9 cellular contexts compared by ENCODE assay signal in genomic region chr12:124399622-124400021, GRCh38.
DNase-seq lines count a peak whose midpoint lies in the region; ATAC-seq and TF ChIP-seq lines count a peak whose summit lies in the region.
"Had no signal": no experiment of that assay in that cellular context is flagged by ENCODE, and none has a peak within 500 bp of the region (broad histone marks: within the 10 kb centered on the region; RNA-seq: fewer than 3 reads in every experiment).

No MANE protein-coding gene starts in this region.

- DNase-seq in AG04450 (ENCODE audit: low read depth, low spot score) (no peak), GM20000 (ENCODE audit: low spot score) (peak; percentile 77), foreskin fibroblast (peak in 1 of 2 donors; percentile 58), NCI-H128 (lab: John Stamatoyannopoulos, UW; ENCODE audit: unreplicated experiment) (no peak)
- DNase-seq in activated CD4-positive, alpha-beta T cell treated with anti-CD3 and anti-CD28 coated beads, Interleukin-2, amount 10 ng/mL, durations not matched to agents 7 days and 5 days = peak; percentile 24
- DNase-seq in stimulated activated naive CD4-positive, alpha-beta T cell treated with Interleukin-2 at 50 U/mL for 16 hours (lab: John Stamatoyannopoulos, UW) = no peak

- CTCF ChIA-PET in AG04450 (lab: Charles Lee) = interaction anchor here (0.6 to 2.4 kb wide), 13 partner anchors 8 to 367 kb away, joined by 3 to 17 read pairs (median 5); no protein-coding TSS in a partner anchor
- CTCF ChIA-PET in activated CD4-positive, alpha-beta T cell treated with anti-CD3 and anti-CD28 coated beads, Interleukin-2, amount 10 ng/mL, durations not matched to agents 7 days and 5 days (lab: Charles Lee) = interaction anchor here (0.6 to 1.1 kb wide), 5 partner anchors 10 to 1587 kb away, joined by 3 to 7 read pairs (median 3); no protein-coding TSS in a partner anchor

- no peaks in the 10 kb centered on the region for H3K27me3 Mint-ChIP-seq in activated CD4-positive, alpha-beta T cell treated with anti-CD3 and anti-CD28 coated beads, Interleukin-2, amount 10 ng/mL, durations not matched to agents 7 days and 5 days
- H3K27me3 Mint-ChIP-seq: activated naive CD4-positive, alpha-beta T cell treated with anti-CD3 and anti-CD28 coated beads, Interleukin-2, amount 50 U/mL, for 24 hours had no signal

- no peaks in the 10 kb centered on the region for H3K27me3 ChIP-seq in AG04450 (ENCODE audit: control insufficient read depth, insufficient read depth, low read length)
- no peaks in the 10 kb centered on the region for H3K27me3 ChIP-seq in skeletal muscle tissue (ENCODE audit: control insufficient read depth in 3 of 3, insufficient read depth in 3 of 3, low read length in 3 of 3)

- H3K27ac ChIP-seq in AG04450 (ENCODE audit: low read depth, low read length) = no peak overlapping the region
- H3K27ac ChIP-seq in skeletal muscle tissue (ENCODE audit: low read depth, low read length) = peak overlapping the region; percentile 44

- H3K9me3 ChIP-seq in AG04450 (ENCODE audit: control insufficient read depth, insufficient read depth, low read length) (no peaks in the 10 kb centered on the region; the same call in 1 of the 2 replicates), skeletal muscle tissue (ENCODE audit: control insufficient read depth in 3 of 3, low read length in 3 of 3) (no peaks in the 10 kb centered on the region)

- peaks cover 13% of the 10 kb centered on the region for H3K36me3 Mint-ChIP-seq in activated CD4-positive, alpha-beta T cell treated with anti-CD3 and anti-CD28 coated beads, Interleukin-2, amount 10 ng/mL, durations not matched to agents 7 days and 5 days (ENCODE audit: low read depth)

- no peak overlapping the region for H3K27ac Mint-ChIP-seq in activated CD4-positive, alpha-beta T cell treated with anti-CD3 and anti-CD28 coated beads, Interleukin-2, amount 10 ng/mL, durations not matched to agents 7 days and 5 days
- H3K27ac Mint-ChIP-seq: activated naive CD4-positive, alpha-beta T cell treated with anti-CD3 and anti-CD28 coated beads, Interleukin-2, amount 50 U/mL, for 24 hours had no signal

- peak overlapping the region in 1 of 3 donors; percentile 40 for H3K9ac ChIP-seq in skeletal muscle tissue (ENCODE audit: low read depth in 1 of 3, low read length in 3 of 3)

- no peaks in the 10 kb centered on the region for H3K9me3 Mint-ChIP-seq in activated CD4-positive, alpha-beta T cell treated with anti-CD3 and anti-CD28 coated beads, Interleukin-2, amount 10 ng/mL, durations not matched to agents 7 days and 5 days
- H3K9me3 Mint-ChIP-seq: activated naive CD4-positive, alpha-beta T cell treated with anti-CD3 and anti-CD28 coated beads, Interleukin-2, amount 50 U/mL, for 24 hours had no signal

- H3K4me3 ChIP-seq in AG04450 (ENCODE audit: low read depth, low read length) = no peak overlapping the region
- H3K4me3 ChIP-seq in foreskin fibroblast (ENCODE audit: low read depth in 1 of 2, low read length in 2 of 2) = no peak overlapping the region
- H3K4me3 ChIP-seq in skeletal muscle tissue (ENCODE audit: low read length in 3 of 3) = no peak overlapping the region

- TF ChIP-seq CTCF in AG04450 (IDR thresholded peaks at IDR 0.05; ENCODE audit: low read depth, low read length) (peak; percentile 73), GM20000 (IDR thresholded peaks at IDR 0.05; ENCODE audit: extremely low read depth, missing control alignments) (peak; percentile 42), foreskin fibroblast (IDR thresholded peaks at IDR 0.05; ENCODE audit: low read depth, low read length) (peak; percentile 61)

- ATAC-seq in HG03095 (IDR thresholded peaks at IDR 0.05; ENCODE audit: unreplicated experiment) = no peak

- H3K4me1 ChIP-seq in skeletal muscle tissue (ENCODE audit: control insufficient read depth in 3 of 3, insufficient read depth in 3 of 3, low read length in 3 of 3) = peaks cover 55 to 74% (median 67%) of the 10 kb centered on the region in 3 donors

- H3K4me3 Mint-ChIP-seq in activated CD4-positive, alpha-beta T cell treated with anti-CD3 and anti-CD28 coated beads, Interleukin-2, amount 10 ng/mL, durations not matched to agents 7 days and 5 days = no peak overlapping the region
- H3K4me3 Mint-ChIP-seq: activated naive CD4-positive, alpha-beta T cell treated with anti-CD3 and anti-CD28 coated beads, Interleukin-2, amount 50 U/mL, for 24 hours had no signal

- POLR2A ChIA-PET in AG04450 (lab: Yijun Ruan, JAX) = interaction anchor here (0.5 to 2.1 kb wide), 3 partner anchors 10 to 488 kb away, joined by 3 to 6 read pairs (median 4); no protein-coding TSS in a partner anchor
- POLR2A ChIA-PET in activated CD4-positive, alpha-beta T cell treated with anti-CD3 and anti-CD28 coated beads, Interleukin-2, amount 10 ng/mL, durations not matched to agents 7 days and 5 days (lab: Charles Lee) = no interaction called here

- H3K36me3 ChIP-seq in skeletal muscle tissue (ENCODE audit: control insufficient read depth in 3 of 3, insufficient read depth in 3 of 3, low read length in 3 of 3) = peaks cover 26 to 28% (median 28%) of the 10 kb centered on the region in 3 donors

- peaks cover 3% of the 10 kb centered on the region for H3K4me1 Mint-ChIP-seq in activated CD4-positive, alpha-beta T cell treated with anti-CD3 and anti-CD28 coated beads, Interleukin-2, amount 10 ng/mL, durations not matched to agents 7 days and 5 days
- H3K4me1 Mint-ChIP-seq: activated naive CD4-positive, alpha-beta T cell treated with anti-CD3 and anti-CD28 coated beads, Interleukin-2, amount 50 U/mL, for 24 hours had no signal

Comparison
In these comparisons a context has a peak if more than half of its experiments do, and no peak if none do; other contexts are left out.
1. DNase-seq: peak in GM20000 (single experiment) and activated CD4-positive, alpha-beta T cell treated with anti-CD3 and anti-CD28 coated beads, Interleukin-2, amount 10 ng/mL, durations not matched to agents 7 days and 5 days (single experiment); none in AG04450 (single experiment), NCI-H128 (single experiment) and stimulated activated naive CD4-positive, alpha-beta T cell treated with Interleukin-2 at 50 U/mL for 16 hours (single experiment).
2. Peak in every context shown above with its lines, with median percentiles within 50 percentile points of each other: CTCF ChIP-seq.